17 cellular contexts compared by ENCODE assay signal in genomic region chr3:69433016-69433937, GRCh38. TPM values are rescaled to one million over a fixed set of nuclear protein-coding genes. Genes with fewer than 3 reads are reported as not detected.
DNase-seq lines count a peak whose midpoint lies in the region; ATAC-seq, FAIRE-seq and TF ChIP-seq lines count a peak whose summit lies in the region.
"Had no signal": no experiment of that assay in that cellular context is flagged by ENCODE, and none has a peak within 500 bp of the region (broad histone marks: within the 10 kb centered on the region; RNA-seq: fewer than 3 reads in every experiment).

No MANE protein-coding gene starts in this region.

- H3K36me3 ChIP-seq in astrocyte (ENCODE audit: insufficient read depth, low read length) (no peaks in the 10 kb centered on the region), mucosa of descending colon (ENCODE audit: low read depth) (no peaks in the 10 kb centered on the region)
- H3K36me3 ChIP-seq: heart right ventricle, ovary, stomach had no signal

- CTCF ChIA-PET in A549 (lab: Yijun Ruan, JAX) = no interaction called here

- H3K27me3 Mint-ChIP-seq in astrocyte (ENCODE audit: low read depth, unreplicated experiment) (no peaks in the 10 kb centered on the region), endothelial cell (ENCODE audit: unreplicated experiment) (no peaks in the 10 kb centered on the region)

- no peak for FAIRE-seq in A549 (lab: Jason Lieb, UNC)
- FAIRE-seq in GM12892 (lab: Jason Lieb, UNC) = peak; percentile 54
- no peak for FAIRE-seq in astrocyte (lab: Jason Lieb, UNC)
- FAIRE-seq: K562 had no signal

- no peak for TF ChIP-seq CTCF in A549 (IDR thresholded peaks at IDR 0.05)
- TF ChIP-seq CTCF in astrocyte (IDR thresholded peaks at IDR 0.05; ENCODE audit: insufficient read depth, low read depth, low read length) = no peak
- TF ChIP-seq CTCF in mucosa of descending colon (IDR thresholded peaks at IDR 0.05) = no peak
- TF ChIP-seq CTCF in endothelial cell (IDR thresholded peaks at IDR 0.05; ENCODE audit: unreplicated experiment) = no peak

- H3K79me2 ChIP-seq in astrocyte (ENCODE audit: insufficient read depth, low read length) = no peaks in the 10 kb centered on the region

- H3K4me3 ChIP-seq in A549 = no peak overlapping the region
- H3K4me3 ChIP-seq in astrocyte (ENCODE audit: insufficient read depth, low read depth, low read length) = no peak overlapping the region
- no peak overlapping the region for H3K4me3 ChIP-seq in mucosa of descending colon
- H3K4me3 ChIP-seq: BLaER1 treated with 17β-estradiol and CSF1 and Interleukin-3, amounts not matched to agents 10 nM and 100 nM; heart right ventricle; K562; ovary; stomach had no signal

- no peaks in the 10 kb centered on the region for H3K36me3 Mint-ChIP-seq in astrocyte (ENCODE audit: low read depth, unreplicated experiment)
- no peaks in the 10 kb centered on the region for H3K36me3 Mint-ChIP-seq in endothelial cell (ENCODE audit: low read depth, unreplicated experiment)
- H3K36me3 Mint-ChIP-seq: activated naive CD8-positive, alpha-beta T cell treated with anti-CD3 and anti-CD28 coated beads, Interleukin-2, amount 10 ng/mL, durations not matched to agents 7 days and 5 days had no signal

- H3K4me2 ChIP-seq in A549 (peak overlapping the region; percentile 48), astrocyte (ENCODE audit: low read length) (no peak overlapping the region)

- ATAC-seq in A549 (no peak), mucosa of descending colon (peak; percentile 66), HG03571 (IDR thresholded peaks at IDR 0.05; ENCODE audit: unreplicated experiment) (no peak), HG03520 (IDR thresholded peaks at IDR 0.05; ENCODE audit: unreplicated experiment) (no peak)
- ATAC-seq: K562 had no signal

- H3K4me1 Mint-ChIP-seq in astrocyte (ENCODE audit: low read depth, unreplicated experiment) (peaks cover 9% of the 10 kb centered on the region), endothelial cell (ENCODE audit: unreplicated experiment) (peaks cover 8% of the 10 kb centered on the region)
- H3K4me1 Mint-ChIP-seq: activated naive CD8-positive, alpha-beta T cell treated with anti-CD3 and anti-CD28 coated beads, Interleukin-2, amount 10 ng/mL, durations not matched to agents 7 days and 5 days had no signal

- intact Hi-C loops in mucosa of descending colon (cut with DNase I, micrococcal nuclease) = no loop called here

- H3K4me1 ChIP-seq in A549 = peaks cover 10% of the 10 kb centered on the region
- H3K4me1 ChIP-seq in astrocyte (ENCODE audit: insufficient read depth, low read length) = peaks cover 3% of the 10 kb centered on the region
- no peaks in the 10 kb centered on the region for H3K4me1 ChIP-seq in mucosa of descending colon (ENCODE audit: low read depth)

- no peaks in the 10 kb centered on the region for H3K9me3 Mint-ChIP-seq in astrocyte (ENCODE audit: unreplicated experiment)
- H3K9me3 Mint-ChIP-seq in endothelial cell (ENCODE audit: unreplicated experiment) = no peaks in the 10 kb centered on the region
- H3K9me3 Mint-ChIP-seq: activated naive CD8-positive, alpha-beta T cell treated with anti-CD3 and anti-CD28 coated beads, Interleukin-2, amount 10 ng/mL, durations not matched to agents 7 days and 5 days had no signal

- POLR2A ChIA-PET in A549 (lab: Yijun Ruan, JAX) = no interaction called here

- H3K4me3 Mint-ChIP-seq in astrocyte (ENCODE audit: unreplicated experiment) = no peak overlapping the region
- no peak overlapping the region for H3K4me3 Mint-ChIP-seq in endothelial cell (ENCODE audit: unreplicated experiment)
- H3K4me3 Mint-ChIP-seq: activated naive CD8-positive, alpha-beta T cell treated with anti-CD3 and anti-CD28 coated beads, Interleukin-2, amount 10 ng/mL, durations not matched to agents 7 days and 5 days had no signal

- H3K9me3 ChIP-seq in A549 = no peaks in the 10 kb centered on the region
- no peaks in the 10 kb centered on the region for H3K9me3 ChIP-seq in astrocyte (ENCODE audit: insufficient read depth, low read depth, low read length)
- no peaks in the 10 kb centered on the region for H3K9me3 ChIP-seq in mucosa of descending colon
- H3K9me3 ChIP-seq: BLaER1 treated with 17β-estradiol and CSF1 and Interleukin-3, amounts not matched to agents 10 nM and 100 nM; heart right ventricle; ovary; stomach had no signal

- H3K27me3 ChIP-seq in astrocyte (ENCODE audit: insufficient read depth, low read length) = peaks cover 4% of the 10 kb centered on the region
- H3K27me3 ChIP-seq: BLaER1 treated with 17β-estradiol and CSF1 and Interleukin-3, amounts not matched to agents 10 nM and 100 nM; heart right ventricle; ovary; stomach had no signal

- H2AFZ ChIP-seq in astrocyte (ENCODE audit: low read depth, low read length) = peak overlapping the region; percentile 49

- no peaks in the 10 kb centered on the region for H4K20me1 ChIP-seq in astrocyte (ENCODE audit: insufficient read depth, low read length)

- WGBS in A549 (ENCODE audit: missing lambda C conversion rate) = 84% methylated on average over 7 of the region's 7 CpGs

- no peak for TF ChIP-seq EP300 in A549 (IDR thresholded peaks at IDR 0.05)

- TF ChIP-seq POLR2A in A549 (IDR thresholded peaks at IDR 0.05; ENCODE audit: low read length) (no peak), GM12892 (IDR thresholded peaks at IDR 0.05; ENCODE audit: low read depth, low read length) (no peak)

- no peak overlapping the region for H3K27ac Mint-ChIP-seq in astrocyte (ENCODE audit: unreplicated experiment)
- no peak overlapping the region for H3K27ac Mint-ChIP-seq in endothelial cell (ENCODE audit: unreplicated experiment)
- H3K27ac Mint-ChIP-seq: activated naive CD8-positive, alpha-beta T cell treated with anti-CD3 and anti-CD28 coated beads, Interleukin-2, amount 10 ng/mL, durations not matched to agents 7 days and 5 days had no signal

- no peak overlapping the region for H3K9ac ChIP-seq in astrocyte (ENCODE audit: low read length)
- H3K9ac ChIP-seq: BLaER1 treated with 17β-estradiol and CSF1 and Interleukin-3, amounts not matched to agents 10 nM and 100 nM had no signal

- DNase-seq in A549 (ENCODE audit: low read depth in 1 of 2, low spot score in 1 of 2) (peak in 1 of 2 experiments; percentile 6), GM12892 (ENCODE audit: insufficient read length) (no peak), astrocyte (ENCODE audit: low read depth) (no peak), mucosa of descending colon (no peak), GM03348 (ENCODE audit: low spot score) (no peak), endothelial cell (ENCODE audit: low spot score) (no peak)
- DNase-seq: activated naive CD8-positive, alpha-beta T cell treated with anti-CD3 and anti-CD28 coated beads, Interleukin-2, amount 10 ng/mL, durations not matched to agents 7 days and 5 days; heart right ventricle; NCI-H2029; NK-92 treated with Interleukin-12 subunit alpha and Interleukin-12 subunit beta, amount 100 ng/mL, for 24 hours; ovary; stomach; SW 1271 had no signal

- H3K27ac ChIP-seq in A549 (peak overlapping the region; percentile 22 to 43; a peak in 3 of 6 replicates), astrocyte (ENCODE audit: low read depth, low read length) (no peak overlapping the region)
- H3K27ac ChIP-seq: BLaER1 treated with 17β-estradiol and CSF1 and Interleukin-3, amounts not matched to agents 10 nM and 100 nM; heart right ventricle; ovary; stomach had no signal

- no peak for TF ChIP-seq RAD21 in A549 (conservative IDR thresholded peaks at IDR 0.05 in 1 of 2, IDR thresholded peaks at IDR 0.05 in 1 of 2)

TF ChIP-seq in A549, 52 proteins besides CTCF, POLR2A, EP300 and RAD21 (continues in another document):
- TF ChIP-seq NR3C1 (IDR thresholded peaks at IDR 0.05) = no peak
- no peak for TF ChIP-seq FOSB (CRISPR knock-in tag; IDR thresholded peaks at IDR 0.05)
- no peak for TF ChIP-seq EHMT2 (IDR thresholded peaks at IDR 0.05; ENCODE audit: low read depth)
- TF ChIP-seq PHF8 (IDR thresholded peaks at IDR 0.05; ENCODE audit: borderline replicate concordance, low read depth) = no peak
- TF ChIP-seq SREBF2 (IDR thresholded peaks at IDR 0.05) = no peak
- TF ChIP-seq POLR2AphosphoS2 (conservative IDR thresholded peaks at IDR 0.05; ENCODE audit: low read length) = no peak
- TF ChIP-seq TFCP2L1 (CRISPR knock-in tag; IDR thresholded peaks at IDR 0.05) = no peak
- TF ChIP-seq, protein P1, sequence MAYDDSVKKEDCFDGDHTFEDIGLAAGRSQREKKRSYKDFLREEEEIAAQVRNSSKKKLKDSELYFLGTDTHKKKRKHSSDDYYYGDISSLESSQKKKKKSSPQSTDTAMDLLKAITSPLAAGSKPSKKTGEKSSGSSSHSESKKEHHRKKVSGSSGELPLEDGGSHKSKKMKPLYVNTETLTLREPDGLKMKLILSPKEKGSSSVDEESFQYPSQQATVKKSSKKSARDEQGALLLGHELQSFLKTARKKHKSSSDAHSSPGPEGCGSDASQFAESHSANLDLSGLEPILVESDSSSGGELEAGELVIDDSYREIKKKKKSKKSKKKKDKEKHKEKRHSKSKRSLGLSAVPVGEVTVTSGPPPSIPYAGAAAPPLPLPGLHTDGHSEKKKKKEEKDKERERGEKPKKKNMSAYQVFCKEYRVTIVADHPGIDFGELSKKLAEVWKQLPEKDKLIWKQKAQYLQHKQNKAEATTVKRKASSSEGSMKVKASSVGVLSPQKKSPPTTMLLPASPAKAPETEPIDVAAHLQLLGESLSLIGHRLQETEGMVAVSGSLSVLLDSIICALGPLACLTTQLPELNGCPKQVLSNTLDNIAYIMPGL (CRISPR knock-in tag; IDR thresholded peaks at IDR 0.05; ENCODE audit: borderline replicate concordance) = no peak
- TF ChIP-seq HOXB13 (CRISPR knock-in tag; IDR thresholded peaks at IDR 0.05; ENCODE audit: low read depth) = no peak
- TF ChIP-seq HEYL (CRISPR knock-in tag; IDR thresholded peaks at IDR 0.05) = no peak
- no peak for TF ChIP-seq USF2 (IDR thresholded peaks at IDR 0.05)

RNA-seq across cellular contexts. Expression of gene FRMD4B, which starts 47.4 kb away (rescaled TPM):
- 5.4 and 5.9 TPM in 2 replicates for polyA plus RNA-seq in A549 (2011; rRNA removed)
- polyA plus RNA-seq in A549 (2012; cell fraction: cytosol; rRNA removed) = 0.65 and 0.83 TPM in 2 replicates
- polyA plus RNA-seq in A549 (2012; cell fraction: nucleus; rRNA removed) = 1.00 and 1.4 TPM in 2 replicates
- polyA plus RNA-seq in A549 (2017; fragmentation: RNase III; extraction: RNeasy Plus Mini Kit Qiagen cat#74134 plus additional on column Dnase treatment) = 0.47 to 0.92 TPM (median 0.57 TPM) in 3 replicates
- 8.2 and 10.6 TPM in 2 replicates for polyA minus RNA-seq in A549 (2011; rRNA and poly(A)+ RNA removed)
- 0.47 TPM for polyA plus RNA-seq in GM12892 (2012; ENCODE audit: missing spikeins)
- 9.2 and 9.9 TPM in 2 replicates for total RNA-seq in astrocyte
- 10 to 100 TPM; 26.0 to 29.4 (median 28.6) TPM for total RNA-seq in mucosa of descending colon
- 102 TPM for total RNA-seq in endothelial cell (ENCODE audit: unreplicated experiment)
